Comparison of ENCODE assay signal across 1 cellular context in genomic region chr6:53829698-53830221, GRCh38.
TF ChIP-seq lines count a peak whose summit lies in the region.

No MANE protein-coding gene starts in this region.

TF ChIP-seq in GM23338, 12 proteins besides CTCF, POLR2A, EP300 and RAD21 (continued from another document):
- TF ChIP-seq ZNF462 (CRISPR knock-in tag; IDR thresholded peaks at IDR 0.05) (no peak), ETS1 (IDR thresholded peaks at IDR 0.05) (no peak)
